3 cellular contexts compared by ENCODE assay signal in genomic region chr1:199608414-199608813, GRCh38.
"Had no signal": no experiment of that assay in that cellular context is flagged by ENCODE, and none has a peak within 500 bp of the region (broad histone marks: within the 10 kb centered on the region; RNA-seq: fewer than 3 reads in every experiment).

No MANE protein-coding gene starts in this region.

- H3K4me3 ChIP-seq: GM12878 had no signal

- ATAC-seq: GM12878 had no signal

- DNase-seq: GDM1, GF-D8 had no signal
